In genomic region chr5:38752622-38753021, GRCh38 we compare ENCODE assay signal across 32 cellular contexts.
"Had no signal": no experiment of that assay in that cellular context is flagged by ENCODE, and none has a peak within 500 bp of the region (broad histone marks: within the 10 kb centered on the region; RNA-seq: fewer than 3 reads in every experiment).

No MANE protein-coding gene starts in this region.

- H3K27me3 Mint-ChIP-seq: activated B cell treated with CpG ODN at 0.5 μM for 24 hours had no signal

- H3K36me3 ChIP-seq: brain microvascular endothelial cell, cardiac muscle cell, MG63, Peyer's patch, SJCRH30 had no signal

- H3K27ac Mint-ChIP-seq: activated B cell treated with CpG ODN at 0.5 μM for 24 hours; activated CD4-positive, alpha-beta T cell treated with anti-CD3 and anti-CD28 coated beads, Interleukin-2, amount 10 ng/mL, durations not matched to agents 24 days and 14 days; activated CD8-positive, alpha-beta memory T cell treated with anti-CD3 and anti-CD28 coated beads, Interleukin-2, amount 10 ng/mL, durations not matched to agents 7 days and 5 days; activated naive CD4-positive, alpha-beta T cell treated with anti-CD3 and anti-CD28 coated beads, Interleukin-2, amount 50 U/mL, for 72 hours; activated naive CD8-positive, alpha-beta T cell treated with anti-CD3 and anti-CD28 coated beads, Interleukin-2, amount 50 U/mL, for 24 hours; activated T-cell treated with anti-CD3 and anti-CD28 coated beads, Interleukin-2, amount 50 U/mL, for 24 hours; activated T-helper 1 cell treated with anti-CD3 and anti-CD28 coated beads, Interleukin-12 subunit alpha, Interleukin-12 subunit beta, Interleukin-2, Interleukin-4 antibody, amounts not matched to agents 30 ng/mL and 10 ng/mL and 1 ng/mL, durations not matched to agents 14 hours and 24 hours and 36 hours; T-helper 17 cell had no signal

- H3K4me1 ChIP-seq: Peyer's patch, SJCRH30 had no signal

- H3K9me3 Mint-ChIP-seq: activated B cell treated with CpG ODN at 0.5 μM for 24 hours; activated CD4-positive, alpha-beta T cell treated with anti-CD3 and anti-CD28 coated beads, Interleukin-2, amount 10 ng/mL, durations not matched to agents 24 days and 14 days; activated naive CD4-positive, alpha-beta T cell treated with anti-CD3 and anti-CD28 coated beads, Interleukin-2, amount 50 U/mL, for 72 hours; activated naive CD8-positive, alpha-beta T cell treated with anti-CD3 and anti-CD28 coated beads, Interleukin-2, amount 50 U/mL, for 24 hours; activated T-cell treated with anti-CD3 and anti-CD28 coated beads, Interleukin-2, amount 50 U/mL, for 24 hours; activated T-helper 1 cell treated with anti-CD3 and anti-CD28 coated beads, Interleukin-12 subunit alpha, Interleukin-12 subunit beta, Interleukin-2, Interleukin-4 antibody, amounts not matched to agents 30 ng/mL and 10 ng/mL and 1 ng/mL, durations not matched to agents 14 hours and 24 hours and 36 hours had no signal

- H3K36me3 Mint-ChIP-seq: activated CD8-positive, alpha-beta memory T cell treated with anti-CD3 and anti-CD28 coated beads, Interleukin-2, amount 10 ng/mL, durations not matched to agents 7 days and 5 days; activated naive CD4-positive, alpha-beta T cell treated with anti-CD3 and anti-CD28 coated beads, Interleukin-2, amount 50 U/mL, for 72 hours had no signal

- H3K27me3 ChIP-seq: brain microvascular endothelial cell, cardiac muscle cell, MG63, Peyer's patch had no signal

- H3K4me1 Mint-ChIP-seq: activated B cell treated with CpG ODN at 0.5 μM for 24 hours; activated CD4-positive, alpha-beta T cell treated with anti-CD3 and anti-CD28 coated beads, Interleukin-2, amount 10 ng/mL, durations not matched to agents 24 days and 14 days; activated CD8-positive, alpha-beta memory T cell treated with anti-CD3 and anti-CD28 coated beads, Interleukin-2, amount 10 ng/mL, durations not matched to agents 7 days and 5 days; activated naive CD8-positive, alpha-beta T cell treated with anti-CD3 and anti-CD28 coated beads, Interleukin-2, amount 50 U/mL, for 24 hours had no signal

- H3K4me3 Mint-ChIP-seq: activated B cell treated with CpG ODN at 0.5 μM for 24 hours; activated CD4-positive, alpha-beta T cell treated with anti-CD3 and anti-CD28 coated beads, Interleukin-2, amount 10 ng/mL, durations not matched to agents 24 days and 14 days; activated CD8-positive, alpha-beta memory T cell treated with anti-CD3 and anti-CD28 coated beads, Interleukin-2, amount 10 ng/mL, durations not matched to agents 7 days and 5 days; activated naive CD8-positive, alpha-beta T cell treated with anti-CD3 and anti-CD28 coated beads, Interleukin-2, amount 50 U/mL, for 24 hours; activated T-cell treated with anti-CD3 and anti-CD28 coated beads, Interleukin-2, amount 50 U/mL, for 24 hours; activated T-helper 1 cell treated with anti-CD3 and anti-CD28 coated beads, Interleukin-12 subunit alpha, Interleukin-12 subunit beta, Interleukin-2, Interleukin-4 antibody, amounts not matched to agents 30 ng/mL and 10 ng/mL and 1 ng/mL, durations not matched to agents 14 hours and 24 hours and 36 hours; T-helper 17 cell had no signal

- DNase-seq: activated B cell treated with CpG ODN at 0.5 μM for 24 hours; activated CD4-positive, alpha-beta T cell treated with anti-CD3 and anti-CD28 coated beads for 1 hour; activated CD4-positive, alpha-beta T cell treated with anti-CD3 and anti-CD28 coated beads, Interleukin-2, amount 10 ng/mL, durations not matched to agents 24 days and 14 days; activated CD4-positive, alpha-beta T cell treated with anti-CD3 and anti-CD28 coated beads, Interleukin-2, amount 50 U/mL, for 48 hours; activated CD8-positive, alpha-beta memory T cell treated with anti-CD3 and anti-CD28 coated beads, Interleukin-2, amount 10 ng/mL, durations not matched to agents 7 days and 5 days; activated effector memory CD4-positive, alpha-beta T cell treated with Interleukin-2 at 50 U/mL for 16 hours; activated naive CD4-positive, alpha-beta T cell; activated naive CD8-positive, alpha-beta T cell treated with anti-CD3 and anti-CD28 coated beads, Interleukin-2, amount 50 U/mL, for 24 hours; activated T-cell treated with anti-CD3 and anti-CD28 coated beads, Interleukin-2, amount 50 U/mL, for 24 hours; amygdala; brain microvascular endothelial cell; cerebellar nuclear complex; MG63; NCI-H1105; NCI-H1436; NCI-H1694 treated with DMSO at 0.1 percent for 48 hours; NCI-H2029 treated with DMSO at 0.1 percent for 48 hours; NCI-H510A treated with DMSO at 0.1 percent for 48 hours; NCI-H69; NK-92 treated with Interleukin-12 subunit alpha and Interleukin-12 subunit beta, amount 100 ng/mL, for 24 hours; OCI-M1; Peyer's patch; Right ventricle myocardium superior; SJCRH30; T-helper 17 cell; T-helper 9 cell had no signal

- H3K4me3 ChIP-seq: cardiac muscle cell, MG63, Peyer's patch, SJCRH30 had no signal

- H3K27ac ChIP-seq: brain microvascular endothelial cell, cardiac muscle cell, KMS-11, Peyer's patch, RWPE1, SJCRH30 had no signal

- ATAC-seq: activated CD8-positive, alpha-beta memory T cell treated with anti-CD3 and anti-CD28 coated beads, Interleukin-2, amount 10 ng/mL, durations not matched to agents 7 days and 5 days; activated naive CD4-positive, alpha-beta T cell treated with anti-CD3 and anti-CD28 coated beads, Interleukin-2, amount 50 U/mL, for 72 hours; activated naive CD8-positive, alpha-beta T cell treated with anti-CD3 and anti-CD28 coated beads, Interleukin-2, amount 50 U/mL, for 24 hours; T-helper 17 cell had no signal

- FAIRE-seq: TTC549 had no signal

- H3K9me3 ChIP-seq: MG63, Peyer's patch, SJCRH30 had no signal
